In genomic region chr15:32838820-32839219, GRCh38 we compare ENCODE assay signal across 9 cellular contexts.
DNase-seq lines count a peak whose midpoint lies in the region; ATAC-seq and TF ChIP-seq lines count a peak whose summit lies in the region.
"Had no signal": no experiment of that assay in that cellular context is flagged by ENCODE, and none has a peak within 500 bp of the region (broad histone marks: within the 10 kb centered on the region; RNA-seq: fewer than 3 reads in every experiment).

No MANE protein-coding gene starts in this region.

- TF ChIP-seq CTCF in left lung (IDR thresholded peaks at IDR 0.05): no peak
- TF ChIP-seq CTCF in vagina (IDR thresholded peaks at IDR 0.05): no peak

- H3K9me3 ChIP-seq in left lung: no peaks in the 10 kb centered on the region
- H3K9me3 ChIP-seq in vagina: no peaks in the 10 kb centered on the region

- intact Hi-C loops in left lung (cut with DNase I) (no loop called here), vagina (cut with DNase I) (no loop called here)

- H3K4me3 ChIP-seq in left lung: no peak overlapping the region
- no peak overlapping the region for H3K4me3 ChIP-seq in vagina

- no peaks in the 10 kb centered on the region for H3K36me3 ChIP-seq in left lung
- no peaks in the 10 kb centered on the region for H3K36me3 ChIP-seq in vagina

- TF ChIP-seq POLR2A in vagina (IDR thresholded peaks at IDR 0.05): no peak

- H3K4me1 ChIP-seq in left lung: no peaks in the 10 kb centered on the region
- no peaks in the 10 kb centered on the region for H3K4me1 ChIP-seq in vagina

- H3K27ac ChIP-seq in left lung (no peak overlapping the region), vagina (no peak overlapping the region)

- DNase-seq in AG08395 (ENCODE audit: low spot score) (peak; percentile 82), NCI-H1092 treated with DMSO at 0.1 percent for 48 hours (lab: John Stamatoyannopoulos, UW) (peak; percentile 45), astrocyte of the hippocampus (ENCODE audit: low read depth, low spot score) (peak; percentile 53), left lung (no peak), iPS-NIHi7 (ENCODE audit: extremely low spot score) (no peak), vagina (ENCODE audit: extremely low spot score in 2 of 2) (no peak)
- no peak for DNase-seq in stimulated activated CD4-positive, alpha-beta T cell treated with anti-CD3 and anti-CD28 coated beads, Interleukin-4, amount 100 ng/mL, for 24 hours
- DNase-seq in effector CD4-positive, alpha-beta T cell: no peak

- no peaks in the 10 kb centered on the region for H3K27me3 ChIP-seq in left lung
- no peaks in the 10 kb centered on the region for H3K27me3 ChIP-seq in vagina

- peak; percentile 56 for ATAC-seq in left lung
- ATAC-seq: Right ventricle myocardium inferior had no signal

Comparison
In these comparisons a context has a peak if more than half of its experiments do, and no peak if none do; other contexts are left out.
1. DNase-seq: peak in AG08395 (single experiment), NCI-H1092 treated with DMSO at 0.1 percent for 48 hours (single experiment) and astrocyte of the hippocampus (single experiment); none in left lung (0 of 2), stimulated activated CD4-positive, alpha-beta T cell treated with anti-CD3 and anti-CD28 coated beads, Interleukin-4, amount 100 ng/mL, for 24 hours (single experiment), effector CD4-positive, alpha-beta T cell (single experiment), iPS-NIHi7 (single experiment) and vagina (0 of 2).